ENCODE assay signal across 13 cellular contexts in genomic region chr1:64891440-64891815, GRCh38.
DNase-seq lines count a peak whose midpoint lies in the region; ATAC-seq lines count a peak whose summit lies in the region.
"Had no signal": no experiment of that assay in that cellular context is flagged by ENCODE, and none has a peak within 500 bp of the region (broad histone marks: within the 10 kb centered on the region; RNA-seq: fewer than 3 reads in every experiment).

No MANE protein-coding gene starts in this region.

- DNase-seq in Right ventricle myocardium superior (no peak), cardiac septum (ENCODE audit: low spot score) (no peak), adipocyte (ENCODE audit: low read depth) (peak; percentile 37), immature natural killer cell (peak; percentile 55 to 65 (median 61)), COLO829 (ENCODE audit: low spot score) (no peak)
- DNase-seq: BE2C, H7, NCI-H187, T1000 had no signal

- peaks cover 80% of the 10 kb centered on the region for H3K4me1 ChIP-seq in adipocyte (ENCODE audit: control insufficient read depth, insufficient read depth, low read length)
- H3K4me1 ChIP-seq: BE2C had no signal

- H3K27ac Mint-ChIP-seq in immature natural killer cell = peak overlapping the region; percentile 86 to 94 (median 91)
- H3K27ac Mint-ChIP-seq in stimulated activated naive CD8-positive, alpha-beta T cell treated with anti-CD3 and anti-CD28 coated beads, Interleukin-15, Interleukin-2, amounts not matched to agents 100 ng/mL and 50 ng/mL, for 24 hours = peak overlapping the region; percentile 4

- intact Hi-C loops in Right ventricle myocardium superior (cut with DNase I) (loop anchor here (5.0 kb wide), 1 partner anchor 71 kb away; no protein-coding TSS in a partner anchor), cardiac septum (cut with DNase I) (no loop called here)

- ATAC-seq in Right ventricle myocardium superior (ENCODE audit: poor library complexity) (peak; percentile 65), HG03571 (IDR thresholded peaks at IDR 0.05; ENCODE audit: unreplicated experiment) (no peak), HG03045 (IDR thresholded peaks at IDR 0.05; ENCODE audit: unreplicated experiment) (no peak)

- H3K27me3 Mint-ChIP-seq in immature natural killer cell (ENCODE audit: low read depth in 3 of 3) = peaks cover 3 to 13% (median 11%) of the 10 kb centered on the region in 3 donors
- no peaks in the 10 kb centered on the region for H3K27me3 Mint-ChIP-seq in stimulated activated naive CD8-positive, alpha-beta T cell treated with anti-CD3 and anti-CD28 coated beads, Interleukin-15, Interleukin-2, amounts not matched to agents 100 ng/mL and 50 ng/mL, for 24 hours

- H3K36me3 Mint-ChIP-seq in immature natural killer cell = peaks cover 0 to 5% (median 0%) of the 10 kb centered on the region in 3 donors
- H3K36me3 Mint-ChIP-seq in stimulated activated naive CD8-positive, alpha-beta T cell treated with anti-CD3 and anti-CD28 coated beads, Interleukin-15, Interleukin-2, amounts not matched to agents 100 ng/mL and 50 ng/mL, for 24 hours (ENCODE audit: low read depth) = peaks cover under 1% of the 10 kb centered on the region

- H3K9ac ChIP-seq in adipocyte (ENCODE audit: low read length) = peak overlapping the region; percentile 1

- peak overlapping the region; percentile 77 to 84 (median 79) for H3K4me3 Mint-ChIP-seq in immature natural killer cell
- H3K4me3 Mint-ChIP-seq in stimulated activated naive CD8-positive, alpha-beta T cell treated with anti-CD3 and anti-CD28 coated beads, Interleukin-15, Interleukin-2, amounts not matched to agents 100 ng/mL and 50 ng/mL, for 24 hours = no peak overlapping the region

- no peaks in the 10 kb centered on the region for H3K9me3 Mint-ChIP-seq in immature natural killer cell
- H3K9me3 Mint-ChIP-seq in stimulated activated naive CD8-positive, alpha-beta T cell treated with anti-CD3 and anti-CD28 coated beads, Interleukin-15, Interleukin-2, amounts not matched to agents 100 ng/mL and 50 ng/mL, for 24 hours = no peaks in the 10 kb centered on the region

- H3K4me1 Mint-ChIP-seq in immature natural killer cell = peaks cover 99 to 100% of the 10 kb centered on the region in 2 donors
- peaks cover 96% of the 10 kb centered on the region for H3K4me1 Mint-ChIP-seq in stimulated activated naive CD8-positive, alpha-beta T cell treated with anti-CD3 and anti-CD28 coated beads, Interleukin-15, Interleukin-2, amounts not matched to agents 100 ng/mL and 50 ng/mL, for 24 hours (ENCODE audit: low read depth)

- H3K36me3 ChIP-seq in adipocyte (ENCODE audit: control insufficient read depth, insufficient read depth, low read length, severe bottlenecking) = no peaks in the 10 kb centered on the region
- H3K36me3 ChIP-seq: BE2C had no signal

- no peak overlapping the region for H3K4me3 ChIP-seq in adipocyte (ENCODE audit: low read length)
- H3K4me3 ChIP-seq: K562 had no signal

- no peaks in the 10 kb centered on the region for H3K9me3 ChIP-seq in adipocyte (ENCODE audit: control insufficient read depth, low read length)
- H3K9me3 ChIP-seq: BE2C had no signal

- H3K27me3 ChIP-seq in adipocyte (replicated peaks; ENCODE audit: control insufficient read depth, insufficient read depth, low read length) = no peaks in the 10 kb centered on the region
- H3K27me3 ChIP-seq: BE2C had no signal

Comparison
In these comparisons a context has a peak if more than half of its experiments do, and no peak if none do; other contexts are left out.
1. DNase-seq: peak in adipocyte (single experiment) and immature natural killer cell (3 of 3); none in Right ventricle myocardium superior (single experiment), cardiac septum (single experiment) and COLO829 (single experiment).